21 cellular contexts compared by ENCODE assay signal in genomic region chr9:109289931-109290330, GRCh38.
"Had no signal": no experiment of that assay in that cellular context is flagged by ENCODE, and none has a peak within 500 bp of the region (broad histone marks: within the 10 kb centered on the region; RNA-seq: fewer than 3 reads in every experiment).

No MANE protein-coding gene starts in this region.

- DNase-seq: activated B cell treated with CpG ODN at 0.5 μM for 24 hours; activated CD4-positive, alpha-beta T cell treated with anti-CD3 and anti-CD28 coated beads for 36 hours; activated CD4-positive, alpha-beta T cell treated with anti-CD3 and anti-CD28 coated beads, Interleukin-2, amount 50 U/mL, for 48 hours; activated CD8-positive, alpha-beta memory T cell treated with anti-CD3 and anti-CD28 coated beads, Interleukin-2, amount 50 U/mL, for 48 hours; activated naive CD4-positive, alpha-beta T cell; activated T-cell treated with anti-CD3 and anti-CD28 coated beads, Interleukin-2, amount 50 U/mL, for 4 hours; cortex of kidney; endodermal cell; heart left ventricle; mesenchymal stem cell; mucosa of descending colon; sigmoid colon; stimulated activated CD4-positive, alpha-beta T cell treated with anti-CD3 and anti-CD28 coated beads, Interleukin-15, amount 100 ng/mL, for 24 hours; T-helper 1 cell; T-helper 9 cell; testis had no signal

- H3K27ac ChIP-seq: epithelial cell of prostate, heart left ventricle, sigmoid colon, testis had no signal

- H3K4me3 ChIP-seq: heart left ventricle, mucosa of descending colon, sigmoid colon, smooth muscle cell, testis had no signal

- H3K36me3 ChIP-seq: heart left ventricle, sigmoid colon had no signal

- H3K27me3 ChIP-seq: heart left ventricle, sigmoid colon, testis had no signal

- H3K9me3 ChIP-seq: heart left ventricle, mucosa of descending colon, sigmoid colon, testis had no signal

- H3K4me1 ChIP-seq: testis had no signal

- ATAC-seq: activated CD4-positive, alpha-beta T cell treated with anti-CD3 and anti-CD28 coated beads for 36 hours; activated T-cell treated with anti-CD3 and anti-CD28 coated beads, Interleukin-2, amount 50 U/mL, for 4 hours; heart left ventricle; stimulated activated memory B cell treated with anti-CD40 and anti-IgM and Interleukin-4, amounts not matched to agents 10 μg/mL and 1 μg/mL and 100 μg/mL, for 72 hours had no signal

- FAIRE-seq: astrocyte, islet of Langerhans had no signal
